ENCODE assay signal across 8 cellular contexts in the genomic region with DNA sequence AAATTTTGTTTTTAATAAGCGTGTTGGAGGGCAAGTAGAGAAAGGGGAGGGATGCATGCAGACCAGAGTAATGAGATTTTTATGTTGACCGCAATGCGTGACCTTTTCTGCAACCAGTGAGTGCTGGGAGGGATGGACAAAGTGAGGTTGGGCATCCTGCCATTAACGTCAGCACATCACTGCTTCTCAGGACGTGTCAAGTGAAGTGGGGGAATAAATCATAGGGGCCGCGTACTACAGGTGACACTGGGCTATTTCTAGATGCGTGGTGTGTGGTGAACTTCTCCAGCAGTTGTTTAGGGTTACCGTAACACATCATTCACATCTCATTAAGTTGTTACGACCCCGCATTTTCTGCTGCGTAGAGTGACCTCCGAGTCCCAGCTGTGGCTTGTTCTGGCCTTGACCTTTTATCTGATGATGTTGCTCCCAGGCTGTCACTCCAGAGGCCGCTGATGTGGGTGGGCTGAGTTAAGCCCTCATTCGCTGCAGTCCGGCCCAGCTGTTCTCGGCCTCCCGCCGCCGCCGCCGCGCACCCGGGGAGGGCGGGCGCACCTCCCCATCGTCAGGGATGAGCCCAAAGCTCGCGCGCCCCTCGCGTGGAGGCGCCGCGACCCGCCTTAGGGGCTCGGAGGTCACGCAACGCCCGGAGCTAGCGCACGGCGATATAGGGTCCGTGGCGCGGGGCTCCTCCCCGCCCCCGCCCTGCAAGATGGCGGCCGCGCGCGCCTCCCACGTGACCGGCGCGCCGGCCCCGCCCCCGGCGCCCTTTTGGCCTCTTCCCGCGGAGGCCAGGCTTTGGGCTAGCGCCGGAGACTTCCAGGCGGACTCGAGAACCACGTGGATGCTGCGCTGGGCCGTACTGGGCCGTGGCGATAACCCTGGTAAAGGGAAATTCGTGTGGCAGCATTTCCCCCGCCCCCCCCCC.
DNase-seq lines count a peak whose midpoint lies in the region; ATAC-seq lines count a peak whose summit lies in the region.

No MANE protein-coding gene starts in this region.

- DNase-seq in GF-D8 (lab: John Stamatoyannopoulos, UW) (peak; percentile 80), NCI-H2227 treated with DMSO at 0.1 percent for 48 hours (lab: John Stamatoyannopoulos, UW) (peak; percentile 85)
- DNase-seq in activated CD4-positive, alpha-beta T cell treated with anti-CD3 and anti-CD28 coated beads for 24 hours (ENCODE audit: low read depth in 2 of 2) = peak; percentile 50 to 66
- peak in 3 of 4 experiments; percentile 29 to 73 (median 57) for DNase-seq in stimulated activated CD4-positive, alpha-beta T cell treated with anti-CD3 and anti-CD28 coated beads, Interleukin-1b, Interleukin-23, amount 100 ng/mL, for 24 hours (ENCODE audit: low read depth in 4 of 4, low spot score in 1 of 4)

- peak; percentile 8 for ATAC-seq in HG02870 (IDR thresholded peaks at IDR 0.05; ENCODE audit: unreplicated experiment)
- ATAC-seq in HG03095 (IDR thresholded peaks at IDR 0.05; ENCODE audit: unreplicated experiment) = no peak

- no peaks in the 10 kb centered on the region for H3K27me3 ChIP-seq in layer of hippocampus (ENCODE audit: control insufficient read depth, insufficient read depth, low read length)

- peak overlapping the region; percentile 97 for H3K27ac ChIP-seq in cingulate gyrus (ENCODE audit: low read depth, low read length)
- peak overlapping the region; percentile 96 for H3K27ac ChIP-seq in layer of hippocampus (ENCODE audit: low read depth, low read length)
